In the genomic region with DNA sequence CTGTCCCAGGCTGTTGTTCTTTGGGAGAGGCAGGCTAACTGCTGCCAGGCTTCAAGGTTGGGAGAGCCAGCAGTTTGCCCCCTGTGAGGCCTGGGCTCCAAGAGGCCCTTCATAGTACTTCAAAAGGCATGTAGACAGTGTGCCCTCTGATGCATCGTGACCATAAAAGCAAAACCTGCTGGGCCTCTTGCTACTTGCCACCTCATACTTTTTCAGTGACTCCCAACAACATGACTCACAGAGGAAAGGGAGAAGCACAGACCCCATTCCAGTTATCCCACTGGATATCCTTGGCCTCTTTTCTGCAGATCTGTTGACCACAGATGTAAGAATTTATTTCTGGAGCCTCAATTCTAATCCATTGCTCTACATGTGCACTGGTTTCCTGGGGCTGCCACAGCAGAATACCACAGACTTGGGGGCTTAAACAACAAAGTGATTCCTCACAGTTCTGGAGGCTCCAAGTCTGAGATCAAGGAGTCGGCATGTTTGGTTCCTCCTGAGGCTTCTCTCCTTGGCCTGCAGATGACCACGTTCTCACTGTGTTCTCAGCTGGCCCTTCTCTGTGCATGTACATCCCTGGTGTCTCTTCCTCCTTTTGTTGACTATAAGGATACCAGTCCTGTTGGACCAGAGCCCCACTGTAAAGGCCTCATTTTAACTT, we compare ENCODE assay signal across 16 cellular contexts. TPM values are rescaled to one million over a fixed set of nuclear protein-coding genes. Genes with fewer than 3 reads are reported as not detected.
DNase-seq lines count a peak whose midpoint lies in the region; ATAC-seq, FAIRE-seq and TF ChIP-seq lines count a peak whose summit lies in the region.
"Had no signal": no experiment of that assay in that cellular context is flagged by ENCODE, and none has a peak within 500 bp of the region (broad histone marks: within the 10 kb centered on the region; RNA-seq: fewer than 3 reads in every experiment).

No MANE protein-coding gene starts in this region.

- H3K36me3 ChIP-seq in kidney epithelial cell (ENCODE audit: control insufficient read depth, insufficient read depth, low read length): no peaks in the 10 kb centered on the region

- TF ChIP-seq CTCF in AG10803 (conservative IDR thresholded peaks at IDR 0.05; ENCODE audit: low read length): no peak
- no peak for TF ChIP-seq CTCF in kidney epithelial cell (IDR thresholded peaks at IDR 0.05; ENCODE audit: insufficient read depth, low read length, poor library complexity, severe bottlenecking)
- no peak for TF ChIP-seq CTCF in Calu3 (IDR thresholded peaks at IDR 0.05; ENCODE audit: unreplicated experiment)

- DNase-seq in AG10803 (ENCODE audit: low read depth) (peak; percentile 88), HTR-8/SVneo (ENCODE audit: insufficient read length, low spot score) (peak; percentile 22), astrocyte of the hippocampus (ENCODE audit: low read depth, low spot score) (peak; percentile 78), kidney epithelial cell (ENCODE audit: low read depth) (peak; percentile 89), Calu3 (no peak)
- no peak for DNase-seq in activated CD8-positive, alpha-beta memory T cell treated with anti-CD3 and anti-CD28 coated beads, Interleukin-2, amount 10 ng/mL, durations not matched to agents 7 days and 5 days
- DNase-seq in activated T-cell treated with anti-CD3 and anti-CD28 coated beads, Interleukin-2, amount 50 U/mL, for 24 hours: no peak
- no peak for DNase-seq in stimulated activated CD4-positive, alpha-beta T cell treated with anti-CD3 and anti-CD28 coated beads, Interleukin-4, amount 100 ng/mL, for 1 hour
- DNase-seq: activated naive CD8-positive, alpha-beta T cell treated with anti-CD3 and anti-CD28 coated beads for 36 hours; endodermal cell; mucosa of descending colon; NCI-H2029 treated with DMSO at 0.1 percent for 48 hours; right cardiac atrium had no signal

- BruUV-seq in Calu3 (replicated peaks; lab: Mats Ljungman, UMichigan): no TSS peak

- H3K27me3 ChIP-seq in kidney epithelial cell (ENCODE audit: control insufficient read depth, insufficient read depth, low read length): no peaks in the 10 kb centered on the region

- no peaks in the 10 kb centered on the region for H3K36me3 Mint-ChIP-seq in activated CD8-positive, alpha-beta memory T cell treated with anti-CD3 and anti-CD28 coated beads, Interleukin-2, amount 10 ng/mL, durations not matched to agents 7 days and 5 days
- no peaks in the 10 kb centered on the region for H3K36me3 Mint-ChIP-seq in activated T-cell treated with anti-CD3 and anti-CD28 coated beads, Interleukin-2, amount 50 U/mL, for 24 hours (ENCODE audit: low read depth)
- H3K36me3 Mint-ChIP-seq in Calu3 (ENCODE audit: insufficient read depth, unreplicated experiment): no peaks in the 10 kb centered on the region
- H3K36me3 Mint-ChIP-seq: activated naive CD8-positive, alpha-beta T cell treated with anti-CD3 and anti-CD28 coated beads for 36 hours; CD14-positive monocyte had no signal

- FAIRE-seq in HTR-8/SVneo (lab: Jason Lieb, UNC): no peak
- FAIRE-seq: K562, TTC549 had no signal

- CTCF ChIA-PET in activated CD8-positive, alpha-beta memory T cell treated with anti-CD3 and anti-CD28 coated beads, Interleukin-2, amount 10 ng/mL, durations not matched to agents 7 days and 5 days (lab: Charles Lee): no interaction called here
- CTCF ChIA-PET in Calu3 (lab: Charles Lee): no interaction called here

- H3K4me1 Mint-ChIP-seq in activated CD8-positive, alpha-beta memory T cell treated with anti-CD3 and anti-CD28 coated beads, Interleukin-2, amount 10 ng/mL, durations not matched to agents 7 days and 5 days: no peaks in the 10 kb centered on the region
- H3K4me1 Mint-ChIP-seq in activated T-cell treated with anti-CD3 and anti-CD28 coated beads, Interleukin-2, amount 50 U/mL, for 24 hours (ENCODE audit: low read depth): no peaks in the 10 kb centered on the region
- no peaks in the 10 kb centered on the region for H3K4me1 Mint-ChIP-seq in Calu3 (ENCODE audit: low read depth, unreplicated experiment)
- H3K4me1 Mint-ChIP-seq: activated naive CD8-positive, alpha-beta T cell treated with anti-CD3 and anti-CD28 coated beads for 36 hours; CD14-positive monocyte had no signal

- no peak for ATAC-seq in activated CD8-positive, alpha-beta memory T cell treated with anti-CD3 and anti-CD28 coated beads, Interleukin-2, amount 10 ng/mL, durations not matched to agents 7 days and 5 days
- ATAC-seq: K562, mucosa of descending colon, right cardiac atrium had no signal

- intact Hi-C loops in Calu3 (cut with micrococcal nuclease; ENCODE audit: unreplicated experiment): no loop called here

- H3K9me3 Mint-ChIP-seq in activated CD8-positive, alpha-beta memory T cell treated with anti-CD3 and anti-CD28 coated beads, Interleukin-2, amount 10 ng/mL, durations not matched to agents 7 days and 5 days (ENCODE audit: low read depth): no peaks in the 10 kb centered on the region
- H3K9me3 Mint-ChIP-seq in activated T-cell treated with anti-CD3 and anti-CD28 coated beads, Interleukin-2, amount 50 U/mL, for 24 hours: no peaks in the 10 kb centered on the region
- no peaks in the 10 kb centered on the region for H3K9me3 Mint-ChIP-seq in Calu3 (ENCODE audit: low read depth, unreplicated experiment)
- H3K9me3 Mint-ChIP-seq: activated naive CD8-positive, alpha-beta T cell treated with anti-CD3 and anti-CD28 coated beads for 36 hours; endodermal cell had no signal

- no peak overlapping the region for H3K27ac Mint-ChIP-seq in activated CD8-positive, alpha-beta memory T cell treated with anti-CD3 and anti-CD28 coated beads, Interleukin-2, amount 10 ng/mL, durations not matched to agents 7 days and 5 days
- no peak overlapping the region for H3K27ac Mint-ChIP-seq in activated T-cell treated with anti-CD3 and anti-CD28 coated beads, Interleukin-2, amount 50 U/mL, for 24 hours
- H3K27ac Mint-ChIP-seq in Calu3 (ENCODE audit: unreplicated experiment): no peak overlapping the region
- H3K27ac Mint-ChIP-seq: activated naive CD8-positive, alpha-beta T cell treated with anti-CD3 and anti-CD28 coated beads for 36 hours; endodermal cell had no signal

- no peak overlapping the region for H3K4me3 ChIP-seq in AG10803 (ENCODE audit: low read length)
- no peak overlapping the region for H3K4me3 ChIP-seq in kidney epithelial cell (ENCODE audit: low read depth, low read length)
- H3K4me3 ChIP-seq: K562, mucosa of descending colon had no signal

- no peak overlapping the region for H3K4me3 Mint-ChIP-seq in activated CD8-positive, alpha-beta memory T cell treated with anti-CD3 and anti-CD28 coated beads, Interleukin-2, amount 10 ng/mL, durations not matched to agents 7 days and 5 days
- H3K4me3 Mint-ChIP-seq in activated T-cell treated with anti-CD3 and anti-CD28 coated beads, Interleukin-2, amount 50 U/mL, for 24 hours: no peak overlapping the region
- no peak overlapping the region for H3K4me3 Mint-ChIP-seq in Calu3 (ENCODE audit: low read depth, unreplicated experiment)
- H3K4me3 Mint-ChIP-seq: activated naive CD8-positive, alpha-beta T cell treated with anti-CD3 and anti-CD28 coated beads for 36 hours; endodermal cell had no signal

- peaks cover 16% of the 10 kb centered on the region for H3K27me3 Mint-ChIP-seq in activated CD8-positive, alpha-beta memory T cell treated with anti-CD3 and anti-CD28 coated beads, Interleukin-2, amount 10 ng/mL, durations not matched to agents 7 days and 5 days
- peaks cover 28% of the 10 kb centered on the region for H3K27me3 Mint-ChIP-seq in activated T-cell treated with anti-CD3 and anti-CD28 coated beads, Interleukin-2, amount 50 U/mL, for 24 hours
- H3K27me3 Mint-ChIP-seq in Calu3 (ENCODE audit: unreplicated experiment): no peaks in the 10 kb centered on the region

RNA-seq across cellular contexts. Expression of a gene that starts 8.9 kb away (rescaled TPM):
- total RNA-seq in kidney epithelial cell (17.8 and 18.3 TPM in 2 replicates), Calu3 (2022) (1.9 and 2.3 TPM in 2 replicates)
- 1 to 10 TPM; 8.7 to 9.2 TPM for total RNA-seq in activated CD8-positive, alpha-beta memory T cell treated with anti-CD3 and anti-CD28 coated beads, Interleukin-2, amount 10 ng/mL, durations not matched to agents 7 days and 5 days

Comparison
In these comparisons a context has a peak if more than half of its experiments do, and no peak if none do; other contexts are left out.
1. DNase-seq: peak in AG10803 (single experiment), HTR-8/SVneo (single experiment), astrocyte of the hippocampus (single experiment) and kidney epithelial cell (single experiment); none in activated CD8-positive, alpha-beta memory T cell treated with anti-CD3 and anti-CD28 coated beads, Interleukin-2, amount 10 ng/mL, durations not matched to agents 7 days and 5 days (single experiment), activated T-cell treated with anti-CD3 and anti-CD28 coated beads, Interleukin-2, amount 50 U/mL, for 24 hours (single experiment), stimulated activated CD4-positive, alpha-beta T cell treated with anti-CD3 and anti-CD28 coated beads, Interleukin-4, amount 100 ng/mL, for 1 hour (single experiment) and Calu3 (single experiment).